10 cellular contexts compared by ENCODE assay signal in genomic region chr10:119893845-119894427, GRCh38. TPM values are rescaled to one million over a fixed set of nuclear protein-coding genes. Genes with fewer than 3 reads are reported as not detected.
DNase-seq lines count a peak whose midpoint lies in the region; ATAC-seq and TF ChIP-seq lines count a peak whose summit lies in the region.
"Had no signal": no experiment of that assay in that cellular context is flagged by ENCODE, and none has a peak within 500 bp of the region (broad histone marks: within the 10 kb centered on the region; RNA-seq: fewer than 3 reads in every experiment).

No MANE protein-coding gene starts in this region.

- H3K36me3 ChIP-seq in ACC112 (ENCODE audit: insufficient read depth, low read length) (peaks cover 9% of the 10 kb centered on the region), HCT116 (ENCODE audit: control insufficient read depth in 1 of 2, insufficient read depth in 2 of 2, low read length in 2 of 2) (peaks cover 13 to 18% of the 10 kb centered on the region in 2 experiments; a peak in 3 of 4 replicates), ascending aorta (peaks cover 1 to 9% of the 10 kb centered on the region in 2 donors)

- DNase-seq in HCT116 (ENCODE audit: low read depth, low spot score), result no peak
- DNase-seq in ascending aorta (ENCODE audit: low spot score in 2 of 2), result no peak
- DNase-seq in memory B cell (ENCODE audit: low spot score in 2 of 2), result no peak
- DNase-seq in NCI-H345 treated with DMSO at 0.1 percent for 48 hours (lab: John Stamatoyannopoulos, UW; ENCODE audit: unreplicated experiment), result no peak
- DNase-seq in SW480 (ENCODE audit: low spot score), result no peak
- DNase-seq in RKO (ENCODE audit: low spot score), result no peak
- DNase-seq: GF-D8, small intestine had no signal

- TF ChIP-seq CTCF in HCT116 (IDR thresholded peaks at IDR 0.05 in 2 of 3, conservative IDR thresholded peaks at IDR 0.05 in 1 of 3; ENCODE audit: borderline replicate concordance in 1 of 3, insufficient read depth in 1 of 3, low read depth in 2 of 3, low read length in 2 of 3) (no peak), ascending aorta (IDR thresholded peaks at IDR 0.05) (no peak)

- POLR2A ChIA-PET in HCT116 (lab: Charles Lee), result no interaction called here

- intact Hi-C loops in HCT116 (cut with micrococcal nuclease) (no loop called here), ascending aorta (cut with DNase I) (loop anchor here (2.0 to 10.0 kb wide), 5 partner anchors 297 to 1849 kb away; partner anchors contain the start of genes CACUL1, EIF3A, PRDX3 and RAB11FIP2)

- H3K4me1 ChIP-seq in ACC112 (ENCODE audit: control insufficient read depth, insufficient read depth, low read length, unreplicated experiment) (peaks cover 43% of the 10 kb centered on the region), HCT116 (ENCODE audit: control insufficient read depth in 1 of 2, insufficient read depth in 2 of 2, low read length in 2 of 2) (peaks cover 7 to 18% of the 10 kb centered on the region in 2 experiments; a peak in 3 of 4 replicates), ascending aorta (peaks cover 13 to 26% of the 10 kb centered on the region in 2 donors)

- peak overlapping the region; percentile 29 for H3K27ac Mint-ChIP-seq in memory B cell

- H2AFZ ChIP-seq in ACC112 (ENCODE audit: low read length, unreplicated experiment) (no peak overlapping the region), HCT116 (ENCODE audit: low read depth, low read length, poor library complexity, severe bottlenecking) (no peak overlapping the region)

- peaks cover 12% of the 10 kb centered on the region; the same call in 1 of the 2 replicates for H4K20me1 ChIP-seq in HCT116 (ENCODE audit: insufficient read depth)

- no peak for TF ChIP-seq RAD21 in HCT116 (IDR thresholded peaks at IDR 0.05; ENCODE audit: low read depth)

- CTCF ChIA-PET in HCT116 (lab: Charles Lee), result no interaction called here

- H3K4me1 Mint-ChIP-seq in memory B cell, result peaks cover 35% of the 10 kb centered on the region

- H3K9me3 ChIP-seq in HCT116 (ENCODE audit: control insufficient read depth in 1 of 2, insufficient read depth in 1 of 2, low read depth in 1 of 2, low read length in 2 of 2), result no peaks in the 10 kb centered on the region
- H3K9me3 ChIP-seq in ascending aorta, result no peaks in the 10 kb centered on the region

- no peaks in the 10 kb centered on the region for H3K27me3 ChIP-seq in ACC112 (ENCODE audit: insufficient read depth, low read length)
- H3K27me3 ChIP-seq in HCT116 (ENCODE audit: insufficient read depth, low read length), result no peaks in the 10 kb centered on the region
- no peaks in the 10 kb centered on the region for H3K27me3 ChIP-seq in ascending aorta

- no peaks in the 10 kb centered on the region for H3K27me3 Mint-ChIP-seq in memory B cell

- H3K36me3 Mint-ChIP-seq in memory B cell, result peaks cover 8% of the 10 kb centered on the region

- RAD21 ChIA-PET in HCT116 (lab: Charles Lee; ENCODE audit: low non-redundant PET in 1 of 2, low total read pairs in 2 of 2, uncharacterized antibody in 2 of 2, unreplicated experiment in 2 of 2), result interaction anchor here in 1 of 2 experiments (0.7 kb wide), 1 partner anchor 12 kb away, joined by 3 read pairs; no protein-coding TSS in a partner anchor

- H3K9ac ChIP-seq in HCT116 (ENCODE audit: low read length), result peak overlapping the region; percentile 80

- TSS peak; percentile 49 for BruUV-seq in HCT116 (replicated peaks; lab: Mats Ljungman, UMichigan)

- no peak for TF ChIP-seq POLR2A in HCT116 (IDR thresholded peaks at IDR 0.05; ENCODE audit: borderline replicate concordance, extremely low read depth, insufficient read depth, insufficient read length)

- no peak for ATAC-seq in HCT116
- no peak for ATAC-seq in memory B cell (ENCODE audit: low read depth)
- no peak for ATAC-seq in HG03469 (IDR thresholded peaks at IDR 0.05; ENCODE audit: unreplicated experiment)

- no peaks in the 10 kb centered on the region for H3K9me3 Mint-ChIP-seq in memory B cell

- H3K4me2 ChIP-seq in HCT116 (ENCODE audit: low read length), result peak overlapping the region; percentile 88

- peak overlapping the region; percentile 100 for H3K4me3 ChIP-seq in ACC112 (ENCODE audit: low read depth, low read length)
- H3K4me3 ChIP-seq in HCT116 (replicated peaks in 1 of 2; ENCODE audit: low read depth in 1 of 2, low read length in 2 of 2), result peak overlapping the region; percentile 83 to 94
- peak overlapping the region; percentile 69 to 94 for H3K4me3 ChIP-seq in ascending aorta

- H3K9me2 ChIP-seq in HCT116 (ENCODE audit: insufficient read depth), result no peaks in the 10 kb centered on the region

- H3K79me2 ChIP-seq in ACC112 (ENCODE audit: control insufficient read depth, insufficient read depth, low read length, unreplicated experiment) (peaks cover 65% of the 10 kb centered on the region), HCT116 (ENCODE audit: insufficient read depth, low read length) (peaks cover 62% of the 10 kb centered on the region)

- H3K4me3 Mint-ChIP-seq in memory B cell, result peak overlapping the region; percentile 98

- H3K27ac ChIP-seq in ACC112 (ENCODE audit: low read depth, low read length) (no peak overlapping the region), HCT116 (ENCODE audit: low read depth, low read length) (no peak overlapping the region), ascending aorta (peak overlapping the region; percentile 81 to 90)

TF ChIP-seq in HCT116, 20 proteins besides CTCF, POLR2A, EP300 and RAD21 (continues in another document):
- TF ChIP-seq EGR1 (IDR thresholded peaks at IDR 0.05; ENCODE audit: low read depth) (no peak), YY1 (IDR thresholded peaks at IDR 0.05; ENCODE audit: extremely low read depth, insufficient replicate concordance, low read depth, low read length) (no peak), MAX (IDR thresholded peaks at IDR 0.05) (no peak), CEBPB (IDR thresholded peaks at IDR 0.05; ENCODE audit: low read depth) (no peak), EZH2 (IDR thresholded peaks at IDR 0.05) (no peak), ELF1 (IDR thresholded peaks at IDR 0.05; ENCODE audit: borderline replicate concordance, low read depth) (no peak), EZH2phosphoT487 (IDR thresholded peaks at IDR 0.05; ENCODE audit: borderline replicate concordance) (no peak), REST (IDR thresholded peaks at IDR 0.05; ENCODE audit: low read depth) (no peak), SIN3A (IDR thresholded peaks at IDR 0.05; ENCODE audit: low read depth) (no peak), SRF (IDR thresholded peaks at IDR 0.05; ENCODE audit: low read depth) (no peak), FOSL1 (IDR thresholded peaks at IDR 0.05; ENCODE audit: low read depth) (no peak), CBX3 (IDR thresholded peaks at IDR 0.05; ENCODE audit: low read depth) (no peak), ZFX (IDR thresholded peaks at IDR 0.05) (no peak), ATF3 (IDR thresholded peaks at IDR 0.05) (no peak), TCF7L2 (IDR thresholded peaks at IDR 0.05; ENCODE audit: borderline replicate concordance, extremely low read depth, insufficient read depth, insufficient read length) (no peak)

RNA-seq across cellular contexts. Expression of gene SEC23IP, which starts 1.4 kb away (rescaled TPM):
- total RNA-seq in HCT116 (2021; ENCODE audit: unreplicated experiment) (122 TPM), ascending aorta (17.1 TPM)
- polyA plus RNA-seq in HCT116 (2012), result 53.5 and 74.0 TPM in 2 replicates

RNA-seq across cellular contexts. Expression of gene MCMBP, which starts 21.3 kb away (rescaled TPM):
- total RNA-seq in HCT116 (2021; ENCODE audit: unreplicated experiment), result 148 TPM
- polyA plus RNA-seq in HCT116 (2012), result 62.0 and 82.2 TPM in 2 replicates
- total RNA-seq in ascending aorta, result 29.4 TPM

Comparison
In these comparisons a context has a peak if more than half of its experiments do, and no peak if none do; other contexts are left out.
1. H3K27ac ChIP-seq: peak in ascending aorta (2 of 2); none in ACC112 (single experiment) and HCT116 (single experiment).
2. Peak in every context shown above with its lines, with median percentiles within 50 percentile points of each other: H3K4me3 ChIP-seq.